In the genomic region with DNA sequence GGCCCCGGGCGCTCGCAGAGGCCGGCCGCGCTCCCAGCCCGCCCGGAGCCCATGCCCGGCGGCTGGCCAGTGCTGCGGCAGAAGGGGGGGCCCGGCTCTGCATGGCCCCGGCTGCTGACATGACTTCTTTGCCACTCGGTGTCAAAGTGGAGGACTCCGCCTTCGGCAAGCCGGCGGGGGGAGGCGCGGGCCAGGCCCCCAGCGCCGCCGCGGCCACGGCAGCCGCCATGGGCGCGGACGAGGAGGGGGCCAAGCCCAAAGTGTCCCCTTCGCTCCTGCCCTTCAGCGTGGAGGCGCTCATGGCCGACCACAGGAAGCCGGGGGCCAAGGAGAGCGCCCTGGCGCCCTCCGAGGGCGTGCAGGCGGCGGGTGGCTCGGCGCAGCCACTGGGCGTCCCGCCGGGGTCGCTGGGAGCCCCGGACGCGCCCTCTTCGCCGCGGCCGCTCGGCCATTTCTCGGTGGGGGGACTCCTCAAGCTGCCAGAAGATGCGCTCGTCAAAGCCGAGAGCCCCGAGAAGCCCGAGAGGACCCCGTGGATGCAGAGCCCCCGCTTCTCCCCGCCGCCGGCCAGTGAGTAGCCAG, we compare ENCODE assay signal across 8 cellular contexts. TPM values are rescaled to one million over a fixed set of nuclear protein-coding genes. Genes with fewer than 3 reads are reported as not detected.
DNase-seq lines count a peak whose midpoint lies in the region; ATAC-seq and TF ChIP-seq lines count a peak whose summit lies in the region.

No MANE protein-coding gene starts in this region.

- no peaks in the 10 kb centered on the region for H3K9me3 Mint-ChIP-seq in Calu3 (ENCODE audit: low read depth, unreplicated experiment)

- no peak overlapping the region for H3K27ac Mint-ChIP-seq in Calu3 (ENCODE audit: unreplicated experiment)

- H3K27ac ChIP-seq in esophagus (ENCODE audit: low read depth in 2 of 2, low read length in 1 of 2): no peak overlapping the region
- H3K27ac ChIP-seq in neutrophil: no peak overlapping the region

- intact Hi-C loops in Calu3 (cut with micrococcal nuclease; ENCODE audit: unreplicated experiment): no loop called here

- WGBS in esophagus, 2 donors: 1% methylated on average over 19 to 65 of the region's 65 CpGs

- H3K4me1 Mint-ChIP-seq in Calu3 (ENCODE audit: low read depth, unreplicated experiment): no peaks in the 10 kb centered on the region

- CTCF ChIA-PET in Calu3 (lab: Charles Lee): interaction anchor here (0.6 kb wide), 1 partner anchor 1271 kb away, joined by 3 read pairs; no protein-coding TSS in a partner anchor

- peak overlapping the region; percentile 47 to 52 for H3K4me3 ChIP-seq in esophagus (ENCODE audit: low read depth in 1 of 2, low read length in 2 of 2)
- H3K4me3 ChIP-seq in neutrophil (ENCODE audit: low read depth in 1 of 2, low read length in 1 of 2): peak overlapping the region; percentile 30 to 41

- H3K36me3 ChIP-seq in esophagus (ENCODE audit: control insufficient read depth in 2 of 2, insufficient read depth in 2 of 2, low read length in 1 of 2) (no peaks in the 10 kb centered on the region), neutrophil (no peaks in the 10 kb centered on the region)

- DNase-seq in Calu3 (peak; percentile 4), LHCN-M2 (ENCODE audit: low read depth) (peak; percentile 19), NOMO-1 treated with dmso at 0.1 percent for 144 hours (lab: John Stamatoyannopoulos, UW; ENCODE audit: unreplicated experiment) (no peak), COLO829 (ENCODE audit: low spot score) (no peak), NCI-H1930 (lab: John Stamatoyannopoulos, UW) (no peak)

- BruUV-seq in Calu3 (replicated peaks; lab: Mats Ljungman, UMichigan): no TSS peak

- H3K27me3 ChIP-seq in esophagus (ENCODE audit: control insufficient read depth in 1 of 2, insufficient read depth in 2 of 2, low read length in 2 of 2) (peaks cover 20 to 74% of the 10 kb centered on the region in 2 donors), neutrophil (peaks cover 100% of the 10 kb centered on the region)

- ATAC-seq in GM21619 (IDR thresholded peaks at IDR 0.05; ENCODE audit: unreplicated experiment): peak; percentile 31

- H3K9me3 ChIP-seq in esophagus (ENCODE audit: control insufficient read depth in 2 of 2, insufficient read depth in 1 of 2, low read depth in 1 of 2, low read length in 1 of 2) (peaks cover 3 to 11% of the 10 kb centered on the region in 2 donors), neutrophil (no peaks in the 10 kb centered on the region)

- TF ChIP-seq CTCF in Calu3 (IDR thresholded peaks at IDR 0.05; ENCODE audit: unreplicated experiment) (no peak), neutrophil (IDR thresholded peaks at IDR 0.05) (no peak)

- H3K27me3 Mint-ChIP-seq in Calu3 (ENCODE audit: unreplicated experiment): peaks cover 52% of the 10 kb centered on the region

- peak overlapping the region; percentile 52 for H3K4me3 Mint-ChIP-seq in Calu3 (ENCODE audit: low read depth, unreplicated experiment)

- H3K36me3 Mint-ChIP-seq in Calu3 (ENCODE audit: insufficient read depth, unreplicated experiment): no peaks in the 10 kb centered on the region

- peaks cover 8 to 12% of the 10 kb centered on the region in 2 donors for H3K4me1 ChIP-seq in esophagus (ENCODE audit: control insufficient read depth in 2 of 2, insufficient read depth in 2 of 2, low read length in 1 of 2)
- H3K4me1 ChIP-seq in neutrophil (ENCODE audit: control insufficient read depth in 1 of 2, insufficient read depth in 1 of 2, low read depth in 1 of 2, low read length in 1 of 2): peaks cover 15 to 20% of the 10 kb centered on the region in 2 experiments

RNA-seq across cellular contexts. Expression of a gene that starts 0.4 kb away (rescaled TPM):
- total RNA-seq in Calu3 (2022) (1.6 and 2.0 TPM in 2 replicates), LHCN-M2 (2014; rRNA removed) (12.2 and 13.4 TPM in 2 replicates)
- polyA plus RNA-seq in LHCN-M2 (2012): 4.3 TPM
- polyA plus RNA-seq in esophagus: under 1 TPM; 0.36 to 0.37 TPM

Comparison
In these comparisons a context has a peak if more than half of its experiments do, and no peak if none do; other contexts are left out.
1. DNase-seq: peak in Calu3 (single experiment) and LHCN-M2 (single experiment); none in NOMO-1 treated with dmso at 0.1 percent for 144 hours (single experiment), COLO829 (single experiment) and NCI-H1930 (0 of 2).